ENCODE assay signal across 11 cellular contexts in the genomic region with DNA sequence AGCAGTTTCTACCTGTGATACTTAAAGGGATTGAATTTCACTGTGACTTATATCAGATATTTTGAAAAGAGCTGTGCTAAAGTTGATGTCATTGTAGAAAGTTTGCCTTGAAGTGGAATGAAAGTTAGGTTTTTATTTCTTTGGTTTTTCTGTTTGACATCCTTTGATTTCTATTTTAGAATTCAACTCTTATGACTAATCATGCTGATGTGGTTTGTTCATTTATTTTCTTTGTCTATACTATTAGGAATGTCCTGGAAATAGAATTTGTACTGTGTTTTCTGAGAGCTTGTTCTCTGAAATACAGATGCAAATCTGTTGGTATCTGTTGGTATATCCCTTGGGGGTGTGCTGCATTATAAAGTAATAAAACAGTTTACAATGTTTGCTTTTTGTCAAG. TPM values are rescaled to one million over a fixed set of nuclear protein-coding genes. Genes with fewer than 3 reads are reported as not detected.
DNase-seq lines count a peak whose midpoint lies in the region; ATAC-seq, FAIRE-seq and TF ChIP-seq lines count a peak whose summit lies in the region.
"Had no signal": no experiment of that assay in that cellular context is flagged by ENCODE, and none has a peak within 500 bp of the region (broad histone marks: within the 10 kb centered on the region; RNA-seq: fewer than 3 reads in every experiment).

No MANE protein-coding gene starts in this region.

- TF ChIP-seq POLR2A in GM12878 (IDR thresholded peaks at IDR 0.05; ENCODE audit: low read depth, low read length) (no peak), heart left ventricle (IDR thresholded peaks at IDR 0.05) (no peak)

- no peak for TF ChIP-seq RAD21 in GM12878 (IDR thresholded peaks at IDR 0.05; ENCODE audit: insufficient read depth, low read depth, low read length)

- H3K4me3 ChIP-seq in BLaER1 treated with 17β-estradiol and CSF1 and Interleukin-3, amounts not matched to agents 10 nM and 100 nM: no peak overlapping the region
- H3K4me3 ChIP-seq in GM12878: peak overlapping the region; percentile 26; the same call in 1 of the 2 replicates
- no peak overlapping the region for H3K4me3 ChIP-seq in mesendoderm (ENCODE audit: low read length)
- H3K4me3 ChIP-seq in mucosa of descending colon: no peak overlapping the region
- no peak overlapping the region for H3K4me3 ChIP-seq in heart left ventricle
- H3K4me3 ChIP-seq: esophagus squamous epithelium had no signal

- peaks cover 85% of the 10 kb centered on the region for H3K4me1 Mint-ChIP-seq in HFFc6 (ENCODE audit: low read depth)

- H2AFZ ChIP-seq in GM12878 (ENCODE audit: control insufficient read depth, low read depth, low read length): no peak overlapping the region

- SMC1A ChIA-PET in GM12878 (lab: Charles Lee; ENCODE audit: uncharacterized antibody, unreplicated experiment): interaction anchor here (0.6 to 1.1 kb wide), 3 partner anchors 117 to 222 kb away, joined by 3 to 4 read pairs (median 3); no protein-coding TSS in a partner anchor

- no peak overlapping the region for H2AK5ac ChIP-seq in mesendoderm (ENCODE audit: low read length)

- peaks cover 5% of the 10 kb centered on the region for H3K27me3 Mint-ChIP-seq in HFFc6 (ENCODE audit: insufficient read depth)

- peaks cover 23% of the 10 kb centered on the region for H3K36me3 Mint-ChIP-seq in HFFc6 (ENCODE audit: low read depth)

- RAD21 ChIA-PET in GM12878 (lab: Charles Lee; ENCODE audit: unreplicated experiment): interaction anchor here (0.6 to 1.0 kb wide), 2 partner anchors 13 to 981 kb away, joined by 3 read pairs; no protein-coding TSS in a partner anchor

- H3K56ac ChIP-seq in mesendoderm (ENCODE audit: low read length): no peak overlapping the region

- H3K9me3 Mint-ChIP-seq in HFFc6: no peaks in the 10 kb centered on the region

- H4K8ac ChIP-seq in mesendoderm (ENCODE audit: low read depth, low read length): no peak overlapping the region

- H3K9me3 ChIP-seq in BLaER1 treated with 17β-estradiol and CSF1 and Interleukin-3, amounts not matched to agents 10 nM and 100 nM (replicated peaks in 1 of 11): no peaks in the 10 kb centered on the region
- H3K9me3 ChIP-seq in GM12878 (replicated peaks; ENCODE audit: control insufficient read depth, insufficient read depth, low read length) (no peaks in the 10 kb centered on the region), mucosa of descending colon (no peaks in the 10 kb centered on the region), heart left ventricle (no peaks in the 10 kb centered on the region)
- H3K9me3 ChIP-seq: esophagus squamous epithelium had no signal

- no peak for FAIRE-seq in GM12878 (lab: Jason Lieb, UNC)

- intact Hi-C loops in GM12878 (cut with micrococcal nuclease; ENCODE audit: unreplicated experiment): loop anchor here (10.0 kb wide), 1 partner anchor 502 kb away; no protein-coding TSS in a partner anchor
- intact Hi-C loops in mucosa of descending colon (cut with DNase I, micrococcal nuclease): loop anchor here in 1 of 2 donors (10.0 kb wide), 1 partner anchor 118 kb away; a partner anchor contains a TSS
- intact Hi-C loops in heart left ventricle (cut with DNase I): loop anchor here in 9 of 10 donors (10.0 kb wide), 8 partner anchors 68 to 478 kb away; a partner anchor contains a TSS

- no peak overlapping the region for H3K18ac ChIP-seq in mesendoderm (ENCODE audit: low read length)

- no TSS peak for BruUV-seq in GM12878 (replicated peaks; lab: Mats Ljungman, UMichigan)

- POLR2A ChIA-PET in GM12878 (lab: Charles Lee): interaction anchor here (0.9 kb wide), 1 partner anchor 11 kb away, joined by 3 read pairs; no protein-coding TSS in a partner anchor

- DNase-seq in HFFc6 (peak; percentile 35), GM12878 (ENCODE audit: low read depth, low spot score) (no peak), mesendoderm (no peak), mucosa of descending colon (no peak), SIG-M5 (lab: John Stamatoyannopoulos, UW) (no peak), H4 (ENCODE audit: low spot score) (no peak), heart left ventricle (no peak)
- DNase-seq: activated CD8-positive, alpha-beta memory T cell treated with anti-CD3 and anti-CD28 coated beads, Interleukin-2, amount 50 U/mL, for 4 hours; esophagus squamous epithelium; NCI-H187 had no signal

- TF ChIP-seq EP300 in GM12878 (IDR thresholded peaks at IDR 0.05; ENCODE audit: borderline replicate concordance in 1 of 2, control insufficient read depth in 1 of 2, low read depth in 2 of 2, low read length in 2 of 2): no peak

- no peak overlapping the region for H2BK120ac ChIP-seq in mesendoderm (ENCODE audit: low read depth, low read length)

- TF ChIP-seq CTCF in HFFc6 (IDR thresholded peaks at IDR 0.05): no peak
- no peak for TF ChIP-seq CTCF in GM12878 (IDR thresholded peaks at IDR 0.05 in 2 of 3, conservative IDR thresholded peaks at IDR 0.05 in 1 of 3; ENCODE audit: control insufficient read depth in 2 of 3, extremely low read depth in 1 of 3, insufficient read depth in 1 of 3, low read depth in 3 of 3, low read length in 3 of 3)
- TF ChIP-seq CTCF in mucosa of descending colon (IDR thresholded peaks at IDR 0.05): no peak
- no peak for TF ChIP-seq CTCF in heart left ventricle (IDR thresholded peaks at IDR 0.05)

- ATAC-seq in GM12878 (no peak), mucosa of descending colon (no peak), heart left ventricle (no peak)

- no peak overlapping the region for H3K4ac ChIP-seq in mesendoderm (ENCODE audit: low read depth, low read length)

- H3K27ac ChIP-seq in BLaER1 treated with 17β-estradiol and CSF1 and Interleukin-3, amounts not matched to agents 10 nM and 100 nM: no peak overlapping the region
- H3K27ac ChIP-seq in GM12878 (ENCODE audit: control insufficient read depth, insufficient read depth) (no peak overlapping the region), mesendoderm (ENCODE audit: low read depth, low read length) (no peak overlapping the region), heart left ventricle (no peak overlapping the region)
- H3K27ac ChIP-seq: esophagus squamous epithelium had no signal

- H2BK5ac ChIP-seq in mesendoderm (ENCODE audit: low read length): no peak overlapping the region

- no peaks in the 10 kb centered on the region for H3K27me3 ChIP-seq in BLaER1 treated with 17β-estradiol and CSF1 and Interleukin-3, amounts not matched to agents 10 nM and 100 nM
- no peaks in the 10 kb centered on the region for H3K27me3 ChIP-seq in GM12878 (replicated peaks in 1 of 2; ENCODE audit: control insufficient read depth in 2 of 2, insufficient read depth in 2 of 2, low read length in 1 of 2)
- H3K27me3 ChIP-seq in mesendoderm (ENCODE audit: insufficient read depth, low read length, poor library complexity): no peaks in the 10 kb centered on the region
- no peaks in the 10 kb centered on the region for H3K27me3 ChIP-seq in heart left ventricle
- H3K27me3 ChIP-seq: esophagus squamous epithelium had no signal

- no peak overlapping the region for H3K9ac ChIP-seq in BLaER1 treated with 17β-estradiol and CSF1 and Interleukin-3, amounts not matched to agents 10 nM and 100 nM
- H3K9ac ChIP-seq in GM12878 (ENCODE audit: control insufficient read depth, insufficient read depth, low read length): no peak overlapping the region
- H3K9ac ChIP-seq in mesendoderm (ENCODE audit: low read length): peak overlapping the region; percentile 35

- peak overlapping the region; percentile 74 for H3K27ac Mint-ChIP-seq in HFFc6

- CTCF ChIA-PET in GM12878 (lab: Yijun Ruan, JAX): interaction anchor here (0.5 to 0.7 kb wide), 2 partner anchors 205 to 876 kb away, joined by 4 to 5 read pairs; no protein-coding TSS in a partner anchor

- no peak overlapping the region for H3K23ac ChIP-seq in mesendoderm (ENCODE audit: low read length)

- no peak overlapping the region for H2BK15ac ChIP-seq in mesendoderm (replicated peaks; ENCODE audit: low read depth)

- H4K20me1 ChIP-seq in BLaER1 treated with 17β-estradiol and CSF1 and Interleukin-3, amounts not matched to agents 10 nM and 100 nM: peaks cover 61 to 80% (median 79%) of the 10 kb centered on the region in 11 experiments
- H4K20me1 ChIP-seq in GM12878 (ENCODE audit: control insufficient read depth, insufficient read depth): no peaks in the 10 kb centered on the region

- H3K79me2 ChIP-seq in GM12878 (ENCODE audit: control insufficient read depth, insufficient read depth, low read length) (peaks cover 98% of the 10 kb centered on the region), mesendoderm (ENCODE audit: control insufficient read depth, insufficient read depth, low read length) (peaks cover 68% of the 10 kb centered on the region)

- H3K4me1 ChIP-seq in BLaER1 treated with 17β-estradiol and CSF1 and Interleukin-3, amounts not matched to agents 10 nM and 100 nM: peaks cover 32 to 56% (median 44%) of the 10 kb centered on the region in 10 experiments
- H3K4me1 ChIP-seq in GM12878 (ENCODE audit: control insufficient read depth, insufficient read depth, low read length): no peaks in the 10 kb centered on the region
- H3K4me1 ChIP-seq in mesendoderm (ENCODE audit: control insufficient read depth, low read depth, low read length): peaks cover 6% of the 10 kb centered on the region
- peaks cover 54% of the 10 kb centered on the region for H3K4me1 ChIP-seq in mucosa of descending colon (ENCODE audit: low read depth)
- peaks cover 5 to 82% (median 63%) of the 10 kb centered on the region in 12 donors for H3K4me1 ChIP-seq in heart left ventricle

- H4K5ac ChIP-seq in mesendoderm (ENCODE audit: low read length): no peak overlapping the region

- in situ Hi-C loops in GM12878 (cut with MboI): loop anchor here (10.0 kb wide), 1 partner anchor 502 kb away; no protein-coding TSS in a partner anchor

- peak overlapping the region; percentile 77 for H3K4me3 Mint-ChIP-seq in HFFc6

- H3K36me3 ChIP-seq in BLaER1 treated with 17β-estradiol and CSF1 and Interleukin-3, amounts not matched to agents 10 nM and 100 nM: peaks cover 9 to 54% (median 25%) of the 10 kb centered on the region in 11 experiments; a peak in 16 of 22 replicates
- H3K36me3 ChIP-seq in GM12878 (ENCODE audit: control insufficient read depth in 2 of 2, insufficient read depth in 2 of 2, low read length in 1 of 2) (no peaks in the 10 kb centered on the region), mesendoderm (ENCODE audit: control insufficient read depth, insufficient read depth, low read length) (no peaks in the 10 kb centered on the region), mucosa of descending colon (ENCODE audit: low read depth) (no peaks in the 10 kb centered on the region), heart left ventricle (peaks cover 0 to 5% (median 0%) of the 10 kb centered on the region in 9 donors)

- peak overlapping the region in 10 of 11 experiments; percentile 14 to 90 (median 48); a peak in 15 of 22 replicates for H3K4me2 ChIP-seq in BLaER1 treated with 17β-estradiol and CSF1 and Interleukin-3, amounts not matched to agents 10 nM and 100 nM
- H3K4me2 ChIP-seq in GM12878 (ENCODE audit: control insufficient read depth, insufficient read depth) (0 out of 2 replicates have a peak overlapping the region, but pooled peaks have one; percentile 86), mesendoderm (ENCODE audit: low read length) (no peak overlapping the region)

- no peaks in the 10 kb centered on the region for H3K79me1 ChIP-seq in mesendoderm (ENCODE audit: low read length)

RNA-seq across cellular contexts. Expression of a gene that starts 3.3 kb away (rescaled TPM):
- 10 to 100 TPM; 45.0 to 54.2 (median 49.5) TPM for total RNA-seq in HFFc6 (2021; fragmentation: NEBNext Ultra II Directional; extraction: Animal tissue kit (Norgen Biotek cat#: 25700))
- total RNA-seq in GM12878 (2013; cell fraction: nucleolus; rRNA removed): 699 and 744 TPM in 2 replicates
- total RNA-seq in GM12878 (2014; rRNA removed): 75.3 and 97.4 TPM in 2 replicates
- total RNA-seq in GM12878 (2014; rRNA removed; fragmentation: Illumina TruSeq; extraction: Trizol): 127 and 131 TPM in 2 replicates
- total RNA-seq in GM12878 (2021): 48.2 and 55.1 TPM in 2 replicates
- 30.1 TPM for polyA plus RNA-seq in GM12878 (2011; ENCODE audit: low read depth)
- 98.5 and 103 TPM in 2 replicates for polyA plus RNA-seq in GM12878 (2011; rRNA removed)
- polyA plus RNA-seq in GM12878 (2011; cell fraction: cytosol; rRNA removed): 79.0 and 85.4 TPM in 2 replicates
- polyA plus RNA-seq in GM12878 (2011; cell fraction: nucleus; rRNA removed): 122 and 139 TPM in 2 replicates
- polyA plus RNA-seq in GM12878 (2012): 50.7 and 52.9 TPM in 2 replicates
- 89.4 and 104 TPM in 2 replicates for polyA plus RNA-seq in GM12878 (2014; fragmentation: Illumina TruSeq; extraction: Trizol)
- 10 to 100 TPM; 37.9 to 55.4 TPM for polyA plus RNA-seq in GM12878 (2014; fragmentation: Nextera tagmentation; extraction: Ambion mirVana)
- 54.3 and 71.9 TPM in 2 replicates for polyA plus RNA-seq in GM12878 (2014; rRNA removed)
- polyA plus RNA-seq in GM12878 (2016; fragmentation: Nextera tagmentation; extraction: Ambion mirVana): 100 to 1,000 TPM in 1 of 2 experiments, 10 to 100 TPM in 1; 92.1 to 102 TPM
- polyA minus RNA-seq in GM12878 (2011; rRNA and poly(A)+ RNA removed): 121 and 190 TPM in 2 replicates
- polyA minus RNA-seq in GM12878 (2011; cell fraction: cytosol; rRNA and poly(A)+ RNA removed): 34.2 and 49.6 TPM in 2 replicates
- 184 and 272 TPM in 2 replicates for polyA minus RNA-seq in GM12878 (2011; cell fraction: nucleus; rRNA and poly(A)+ RNA removed)
- 187 TPM for polyA plus RNA-seq in mesendoderm (2013, experiment 1 of 2)
- 178 TPM for polyA plus RNA-seq in mesendoderm (2013, experiment 2 of 2)
- total RNA-seq in mucosa of descending colon: 10 to 100 TPM; 80.3 to 86.2 (median 81.0) TPM
- total RNA-seq in H4 (2014; rRNA removed; shearing (Covaris generic)): 122 and 143 TPM in 2 replicates
- 10 to 100 TPM; 32.7 to 63.7 (median 37.0) TPM for total RNA-seq in heart left ventricle
- 10 to 100 TPM; 15.5 to 30.4 TPM for polyA plus RNA-seq in heart left ventricle
